In the genomic region with DNA sequence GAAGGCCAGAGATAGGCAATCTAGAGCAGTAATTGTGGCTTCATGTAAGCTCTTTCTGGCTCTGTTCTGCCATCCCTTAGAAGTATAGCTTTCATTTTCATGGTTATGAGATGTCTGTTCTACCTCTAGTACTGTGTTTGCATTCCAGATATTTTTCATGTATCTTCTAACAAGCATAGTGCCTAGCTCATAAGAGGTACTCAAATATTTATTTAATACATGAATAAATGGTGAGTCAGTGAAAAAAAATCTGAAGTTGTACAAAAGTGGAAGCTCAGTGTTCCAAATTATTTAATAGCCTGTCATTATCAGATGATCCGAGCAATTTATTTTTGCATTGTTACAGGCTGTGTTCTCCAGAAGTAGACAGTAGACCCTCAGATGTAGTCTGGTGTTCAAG, we compare ENCODE assay signal across 1 cellular context.
TF ChIP-seq lines count a peak whose summit lies in the region.

No MANE protein-coding gene starts in this region.

TF ChIP-seq in GM12878, 131 proteins besides CTCF, POLR2A, EP300 and RAD21 (continued from another document):
- TF ChIP-seq, protein P1, sequence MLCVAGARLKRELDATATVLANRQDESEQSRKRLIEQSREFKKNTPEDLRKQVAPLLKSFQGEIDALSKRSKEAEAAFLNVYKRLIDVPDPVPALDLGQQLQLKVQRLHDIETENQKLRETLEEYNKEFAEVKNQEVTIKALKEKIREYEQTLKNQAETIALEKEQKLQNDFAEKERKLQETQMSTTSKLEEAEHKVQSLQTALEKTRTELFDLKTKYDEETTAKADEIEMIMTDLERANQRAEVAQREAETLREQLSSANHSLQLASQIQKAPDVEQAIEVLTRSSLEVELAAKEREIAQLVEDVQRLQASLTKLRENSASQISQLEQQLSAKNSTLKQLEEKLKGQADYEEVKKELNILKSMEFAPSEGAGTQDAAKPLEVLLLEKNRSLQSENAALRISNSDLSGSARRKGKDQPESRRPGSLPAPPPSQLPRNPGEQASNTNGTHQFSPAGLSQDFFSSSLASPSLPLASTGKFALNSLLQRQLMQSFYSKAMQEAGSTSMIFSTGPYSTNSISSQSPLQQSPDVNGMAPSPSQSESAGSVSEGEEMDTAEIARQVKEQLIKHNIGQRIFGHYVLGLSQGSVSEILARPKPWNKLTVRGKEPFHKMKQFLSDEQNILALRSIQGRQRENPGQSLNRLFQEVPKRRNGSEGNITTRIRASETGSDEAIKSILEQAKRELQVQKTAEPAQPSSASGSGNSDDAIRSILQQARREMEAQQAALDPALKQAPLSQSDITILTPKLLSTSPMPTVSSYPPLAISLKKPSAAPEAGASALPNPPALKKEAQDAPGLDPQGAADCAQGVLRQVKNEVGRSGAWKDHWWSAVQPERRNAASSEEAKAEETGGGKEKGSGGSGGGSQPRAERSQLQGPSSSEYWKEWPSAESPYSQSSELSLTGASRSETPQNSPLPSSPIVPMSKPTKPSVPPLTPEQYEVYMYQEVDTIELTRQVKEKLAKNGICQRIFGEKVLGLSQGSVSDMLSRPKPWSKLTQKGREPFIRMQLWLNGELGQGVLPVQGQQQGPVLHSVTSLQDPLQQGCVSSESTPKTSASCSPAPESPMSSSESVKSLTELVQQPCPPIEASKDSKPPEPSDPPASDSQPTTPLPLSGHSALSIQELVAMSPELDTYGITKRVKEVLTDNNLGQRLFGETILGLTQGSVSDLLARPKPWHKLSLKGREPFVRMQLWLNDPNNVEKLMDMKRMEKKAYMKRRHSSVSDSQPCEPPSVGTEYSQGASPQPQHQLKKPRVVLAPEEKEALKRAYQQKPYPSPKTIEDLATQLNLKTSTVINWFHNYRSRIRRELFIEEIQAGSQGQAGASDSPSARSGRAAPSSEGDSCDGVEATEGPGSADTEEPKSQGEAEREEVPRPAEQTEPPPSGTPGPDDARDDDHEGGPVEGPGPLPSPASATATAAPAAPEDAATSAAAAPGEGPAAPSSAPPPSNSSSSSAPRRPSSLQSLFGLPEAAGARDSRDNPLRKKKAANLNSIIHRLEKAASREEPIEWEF (IDR thresholded peaks at IDR 0.05; ENCODE audit: insufficient replicate concordance, low read depth, low read length), result no peak
- TF ChIP-seq EGR1 (IDR thresholded peaks at IDR 0.05; ENCODE audit: borderline replicate concordance in 1 of 2, low read depth in 2 of 2, low read length in 2 of 2) (no peak), SREBF1 (IDR thresholded peaks at IDR 0.05; ENCODE audit: low read length) (no peak), BCL11A (IDR thresholded peaks at IDR 0.05; ENCODE audit: low read depth, low read length) (no peak), SUPT20H (IDR thresholded peaks at IDR 0.05; ENCODE audit: borderline replicate concordance, control insufficient read depth, low read depth, low read length) (no peak)
- TF ChIP-seq, protein P2, sequence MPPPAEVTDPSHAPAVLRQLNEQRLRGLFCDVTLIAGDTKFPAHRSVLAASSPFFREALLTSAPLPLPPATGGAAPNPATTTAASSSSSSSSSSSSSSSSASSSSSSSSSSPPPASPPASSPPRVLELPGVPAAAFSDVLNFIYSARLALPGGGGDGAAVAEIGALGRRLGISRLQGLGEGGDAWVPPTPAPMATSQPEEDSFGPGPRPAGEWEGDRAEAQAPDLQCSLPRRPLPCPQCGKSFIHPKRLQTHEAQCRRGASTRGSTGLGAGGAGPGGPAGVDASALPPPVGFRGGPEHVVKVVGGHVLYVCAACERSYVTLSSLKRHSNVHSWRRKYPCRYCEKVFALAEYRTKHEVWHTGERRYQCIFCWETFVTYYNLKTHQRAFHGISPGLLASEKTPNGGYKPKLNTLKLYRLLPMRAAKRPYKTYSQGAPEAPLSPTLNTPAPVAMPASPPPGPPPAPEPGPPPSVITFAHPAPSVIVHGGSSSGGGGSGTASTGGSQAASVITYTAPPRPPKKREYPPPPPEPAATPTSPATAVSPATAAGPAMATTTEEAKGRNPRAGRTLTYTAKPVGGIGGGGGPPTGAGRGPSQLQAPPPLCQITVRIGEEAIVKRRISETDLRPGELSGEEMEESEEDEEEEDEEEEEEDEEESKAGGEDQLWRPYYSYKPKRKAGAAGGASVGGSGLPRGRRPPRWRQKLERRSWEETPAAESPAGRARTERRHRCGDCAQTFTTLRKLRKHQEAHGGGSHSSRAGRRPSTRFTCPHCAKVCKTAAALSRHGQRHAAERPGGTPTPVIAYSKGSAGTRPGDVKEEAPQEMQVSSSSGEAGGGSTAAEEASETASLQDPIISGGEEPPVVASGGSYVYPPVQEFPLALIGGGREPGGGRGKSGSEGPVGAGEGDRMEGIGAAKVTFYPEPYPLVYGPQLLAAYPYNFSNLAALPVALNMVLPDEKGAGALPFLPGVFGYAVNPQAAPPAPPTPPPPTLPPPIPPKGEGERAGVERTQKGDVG (CRISPR knock-in tag; IDR thresholded peaks at IDR 0.05), result no peak
- TF ChIP-seq, protein P3, sequence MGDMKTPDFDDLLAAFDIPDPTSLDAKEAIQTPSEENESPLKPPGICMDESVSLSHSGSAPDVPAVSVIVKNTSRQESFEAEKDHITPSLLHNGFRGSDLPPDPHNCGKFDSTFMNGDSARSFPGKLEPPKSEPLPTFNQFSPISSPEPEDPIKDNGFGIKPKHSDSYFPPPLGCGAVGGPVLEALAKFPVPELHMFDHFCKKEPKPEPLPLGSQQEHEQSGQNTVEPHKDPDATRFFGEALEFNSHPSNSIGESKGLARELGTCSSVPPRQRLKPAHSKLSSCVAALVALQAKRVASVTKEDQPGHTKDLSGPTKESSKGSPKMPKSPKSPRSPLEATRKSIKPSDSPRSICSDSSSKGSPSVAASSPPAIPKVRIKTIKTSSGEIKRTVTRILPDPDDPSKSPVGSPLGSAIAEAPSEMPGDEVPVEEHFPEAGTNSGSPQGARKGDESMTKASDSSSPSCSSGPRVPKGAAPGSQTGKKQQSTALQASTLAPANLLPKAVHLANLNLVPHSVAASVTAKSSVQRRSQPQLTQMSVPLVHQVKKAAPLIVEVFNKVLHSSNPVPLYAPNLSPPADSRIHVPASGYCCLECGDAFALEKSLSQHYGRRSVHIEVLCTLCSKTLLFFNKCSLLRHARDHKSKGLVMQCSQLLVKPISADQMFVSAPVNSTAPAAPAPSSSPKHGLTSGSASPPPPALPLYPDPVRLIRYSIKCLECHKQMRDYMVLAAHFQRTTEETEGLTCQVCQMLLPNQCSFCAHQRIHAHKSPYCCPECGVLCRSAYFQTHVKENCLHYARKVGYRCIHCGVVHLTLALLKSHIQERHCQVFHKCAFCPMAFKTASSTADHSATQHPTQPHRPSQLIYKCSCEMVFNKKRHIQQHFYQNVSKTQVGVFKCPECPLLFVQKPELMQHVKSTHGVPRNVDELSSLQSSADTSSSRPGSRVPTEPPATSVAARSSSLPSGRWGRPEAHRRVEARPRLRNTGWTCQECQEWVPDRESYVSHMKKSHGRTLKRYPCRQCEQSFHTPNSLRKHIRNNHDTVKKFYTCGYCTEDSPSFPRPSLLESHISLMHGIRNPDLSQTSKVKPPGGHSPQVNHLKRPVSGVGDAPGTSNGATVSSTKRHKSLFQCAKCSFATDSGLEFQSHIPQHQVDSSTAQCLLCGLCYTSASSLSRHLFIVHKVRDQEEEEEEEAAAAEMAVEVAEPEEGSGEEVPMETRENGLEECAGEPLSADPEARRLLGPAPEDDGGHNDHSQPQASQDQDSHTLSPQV (IDR thresholded peaks at IDR 0.05), result no peak
